Comparison of ENCODE assay signal across 2 cellular contexts in genomic region chr6:30557683-30557981, GRCh38.
TF ChIP-seq lines count a peak whose summit lies in the region.

No MANE protein-coding gene starts in this region.

TF ChIP-seq in A549, 52 proteins besides CTCF, POLR2A, EP300 and RAD21:
- TF ChIP-seq NPAS2 (CRISPR knock-in tag; IDR thresholded peaks at IDR 0.05; ENCODE audit: borderline replicate concordance) (no peak), ZNF302 (CRISPR knock-in tag; IDR thresholded peaks at IDR 0.05) (no peak), NFE2L2 (conservative IDR thresholded peaks at IDR 0.05; ENCODE audit: low read length) (no peak), HMGXB4 (CRISPR knock-in tag; IDR thresholded peaks at IDR 0.05; ENCODE audit: borderline replicate concordance) (no peak), JUN (IDR thresholded peaks at IDR 0.05) (no peak), CHD2 (IDR thresholded peaks at IDR 0.05; ENCODE audit: low read length, partially characterized antibody) (no peak), MAFK (IDR thresholded peaks at IDR 0.05; ENCODE audit: partially characterized antibody) (no peak), EHMT2 (IDR thresholded peaks at IDR 0.05; ENCODE audit: low read depth) (no peak), EHF (CRISPR knock-in tag; IDR thresholded peaks at IDR 0.05) (no peak), TFCP2L1 (CRISPR knock-in tag; IDR thresholded peaks at IDR 0.05) (no peak), HEYL (CRISPR knock-in tag; IDR thresholded peaks at IDR 0.05) (no peak), RNF2 (IDR thresholded peaks at IDR 0.05; ENCODE audit: borderline replicate concordance, low read depth) (no peak), BCL3 (IDR thresholded peaks at IDR 0.05) (no peak), HOXB5 (CRISPR knock-in tag; IDR thresholded peaks at IDR 0.05) (no peak), PHF8 (IDR thresholded peaks at IDR 0.05; ENCODE audit: borderline replicate concordance, low read depth) (no peak), JUNB (IDR thresholded peaks at IDR 0.05) (no peak), CBX2 (IDR thresholded peaks at IDR 0.05; ENCODE audit: borderline replicate concordance, low read depth) (no peak), ZC3H11A (IDR thresholded peaks at IDR 0.05) (no peak)
- TF ChIP-seq, protein P1, sequence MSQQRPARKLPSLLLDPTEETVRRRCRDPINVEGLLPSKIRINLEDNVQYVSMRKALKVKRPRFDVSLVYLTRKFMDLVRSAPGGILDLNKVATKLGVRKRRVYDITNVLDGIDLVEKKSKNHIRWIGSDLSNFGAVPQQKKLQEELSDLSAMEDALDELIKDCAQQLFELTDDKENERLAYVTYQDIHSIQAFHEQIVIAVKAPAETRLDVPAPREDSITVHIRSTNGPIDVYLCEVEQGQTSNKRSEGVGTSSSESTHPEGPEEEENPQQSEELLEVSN (IDR thresholded peaks at IDR 0.05; ENCODE audit: borderline replicate concordance, low read depth), result no peak
- TF ChIP-seq, protein P2, sequence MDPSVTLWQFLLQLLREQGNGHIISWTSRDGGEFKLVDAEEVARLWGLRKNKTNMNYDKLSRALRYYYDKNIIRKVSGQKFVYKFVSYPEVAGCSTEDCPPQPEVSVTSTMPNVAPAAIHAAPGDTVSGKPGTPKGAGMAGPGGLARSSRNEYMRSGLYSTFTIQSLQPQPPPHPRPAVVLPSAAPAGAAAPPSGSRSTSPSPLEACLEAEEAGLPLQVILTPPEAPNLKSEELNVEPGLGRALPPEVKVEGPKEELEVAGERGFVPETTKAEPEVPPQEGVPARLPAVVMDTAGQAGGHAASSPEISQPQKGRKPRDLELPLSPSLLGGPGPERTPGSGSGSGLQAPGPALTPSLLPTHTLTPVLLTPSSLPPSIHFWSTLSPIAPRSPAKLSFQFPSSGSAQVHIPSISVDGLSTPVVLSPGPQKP (IDR thresholded peaks at IDR 0.05; ENCODE audit: low read depth, low read length), result no peak

TF ChIP-seq in GM23338, 12 proteins besides CTCF, POLR2A, EP300 and RAD21:
- TF ChIP-seq EZH2phosphoT487 (IDR thresholded peaks at IDR 0.05; ENCODE audit: unreplicated experiment) (no peak), POLR2AphosphoS5 (IDR thresholded peaks at IDR 0.05; ENCODE audit: low read depth) (no peak), ZNF331 (CRISPR knock-in tag; IDR thresholded peaks at IDR 0.05; ENCODE audit: low read depth) (no peak), ETS1 (IDR thresholded peaks at IDR 0.05) (no peak), NANOG (IDR thresholded peaks at IDR 0.05; ENCODE audit: borderline replicate concordance) (no peak), EZH2 (IDR thresholded peaks at IDR 0.05; ENCODE audit: low read depth, unreplicated experiment) (no peak), STAT1 (IDR thresholded peaks at IDR 0.05; ENCODE audit: unreplicated experiment) (no peak), ZNF114 (CRISPR knock-in tag; IDR thresholded peaks at IDR 0.05) (no peak), JUNB (IDR thresholded peaks at IDR 0.05; ENCODE audit: unreplicated experiment) (no peak), CREB1 (CRISPR knock-in tag; IDR thresholded peaks at IDR 0.05; ENCODE audit: low read depth) (no peak)
- TF ChIP-seq, protein P3, sequence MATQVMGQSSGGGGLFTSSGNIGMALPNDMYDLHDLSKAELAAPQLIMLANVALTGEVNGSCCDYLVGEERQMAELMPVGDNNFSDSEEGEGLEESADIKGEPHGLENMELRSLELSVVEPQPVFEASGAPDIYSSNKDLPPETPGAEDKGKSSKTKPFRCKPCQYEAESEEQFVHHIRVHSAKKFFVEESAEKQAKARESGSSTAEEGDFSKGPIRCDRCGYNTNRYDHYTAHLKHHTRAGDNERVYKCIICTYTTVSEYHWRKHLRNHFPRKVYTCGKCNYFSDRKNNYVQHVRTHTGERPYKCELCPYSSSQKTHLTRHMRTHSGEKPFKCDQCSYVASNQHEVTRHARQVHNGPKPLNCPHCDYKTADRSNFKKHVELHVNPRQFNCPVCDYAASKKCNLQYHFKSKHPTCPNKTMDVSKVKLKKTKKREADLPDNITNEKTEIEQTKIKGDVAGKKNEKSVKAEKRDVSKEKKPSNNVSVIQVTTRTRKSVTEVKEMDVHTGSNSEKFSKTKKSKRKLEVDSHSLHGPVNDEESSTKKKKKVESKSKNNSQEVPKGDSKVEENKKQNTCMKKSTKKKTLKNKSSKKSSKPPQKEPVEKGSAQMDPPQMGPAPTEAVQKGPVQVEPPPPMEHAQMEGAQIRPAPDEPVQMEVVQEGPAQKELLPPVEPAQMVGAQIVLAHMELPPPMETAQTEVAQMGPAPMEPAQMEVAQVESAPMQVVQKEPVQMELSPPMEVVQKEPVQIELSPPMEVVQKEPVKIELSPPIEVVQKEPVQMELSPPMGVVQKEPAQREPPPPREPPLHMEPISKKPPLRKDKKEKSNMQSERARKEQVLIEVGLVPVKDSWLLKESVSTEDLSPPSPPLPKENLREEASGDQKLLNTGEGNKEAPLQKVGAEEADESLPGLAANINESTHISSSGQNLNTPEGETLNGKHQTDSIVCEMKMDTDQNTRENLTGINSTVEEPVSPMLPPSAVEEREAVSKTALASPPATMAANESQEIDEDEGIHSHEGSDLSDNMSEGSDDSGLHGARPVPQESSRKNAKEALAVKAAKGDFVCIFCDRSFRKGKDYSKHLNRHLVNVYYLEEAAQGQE (IDR thresholded peaks at IDR 0.05; ENCODE audit: unreplicated experiment), result no peak
- TF ChIP-seq, protein P4, sequence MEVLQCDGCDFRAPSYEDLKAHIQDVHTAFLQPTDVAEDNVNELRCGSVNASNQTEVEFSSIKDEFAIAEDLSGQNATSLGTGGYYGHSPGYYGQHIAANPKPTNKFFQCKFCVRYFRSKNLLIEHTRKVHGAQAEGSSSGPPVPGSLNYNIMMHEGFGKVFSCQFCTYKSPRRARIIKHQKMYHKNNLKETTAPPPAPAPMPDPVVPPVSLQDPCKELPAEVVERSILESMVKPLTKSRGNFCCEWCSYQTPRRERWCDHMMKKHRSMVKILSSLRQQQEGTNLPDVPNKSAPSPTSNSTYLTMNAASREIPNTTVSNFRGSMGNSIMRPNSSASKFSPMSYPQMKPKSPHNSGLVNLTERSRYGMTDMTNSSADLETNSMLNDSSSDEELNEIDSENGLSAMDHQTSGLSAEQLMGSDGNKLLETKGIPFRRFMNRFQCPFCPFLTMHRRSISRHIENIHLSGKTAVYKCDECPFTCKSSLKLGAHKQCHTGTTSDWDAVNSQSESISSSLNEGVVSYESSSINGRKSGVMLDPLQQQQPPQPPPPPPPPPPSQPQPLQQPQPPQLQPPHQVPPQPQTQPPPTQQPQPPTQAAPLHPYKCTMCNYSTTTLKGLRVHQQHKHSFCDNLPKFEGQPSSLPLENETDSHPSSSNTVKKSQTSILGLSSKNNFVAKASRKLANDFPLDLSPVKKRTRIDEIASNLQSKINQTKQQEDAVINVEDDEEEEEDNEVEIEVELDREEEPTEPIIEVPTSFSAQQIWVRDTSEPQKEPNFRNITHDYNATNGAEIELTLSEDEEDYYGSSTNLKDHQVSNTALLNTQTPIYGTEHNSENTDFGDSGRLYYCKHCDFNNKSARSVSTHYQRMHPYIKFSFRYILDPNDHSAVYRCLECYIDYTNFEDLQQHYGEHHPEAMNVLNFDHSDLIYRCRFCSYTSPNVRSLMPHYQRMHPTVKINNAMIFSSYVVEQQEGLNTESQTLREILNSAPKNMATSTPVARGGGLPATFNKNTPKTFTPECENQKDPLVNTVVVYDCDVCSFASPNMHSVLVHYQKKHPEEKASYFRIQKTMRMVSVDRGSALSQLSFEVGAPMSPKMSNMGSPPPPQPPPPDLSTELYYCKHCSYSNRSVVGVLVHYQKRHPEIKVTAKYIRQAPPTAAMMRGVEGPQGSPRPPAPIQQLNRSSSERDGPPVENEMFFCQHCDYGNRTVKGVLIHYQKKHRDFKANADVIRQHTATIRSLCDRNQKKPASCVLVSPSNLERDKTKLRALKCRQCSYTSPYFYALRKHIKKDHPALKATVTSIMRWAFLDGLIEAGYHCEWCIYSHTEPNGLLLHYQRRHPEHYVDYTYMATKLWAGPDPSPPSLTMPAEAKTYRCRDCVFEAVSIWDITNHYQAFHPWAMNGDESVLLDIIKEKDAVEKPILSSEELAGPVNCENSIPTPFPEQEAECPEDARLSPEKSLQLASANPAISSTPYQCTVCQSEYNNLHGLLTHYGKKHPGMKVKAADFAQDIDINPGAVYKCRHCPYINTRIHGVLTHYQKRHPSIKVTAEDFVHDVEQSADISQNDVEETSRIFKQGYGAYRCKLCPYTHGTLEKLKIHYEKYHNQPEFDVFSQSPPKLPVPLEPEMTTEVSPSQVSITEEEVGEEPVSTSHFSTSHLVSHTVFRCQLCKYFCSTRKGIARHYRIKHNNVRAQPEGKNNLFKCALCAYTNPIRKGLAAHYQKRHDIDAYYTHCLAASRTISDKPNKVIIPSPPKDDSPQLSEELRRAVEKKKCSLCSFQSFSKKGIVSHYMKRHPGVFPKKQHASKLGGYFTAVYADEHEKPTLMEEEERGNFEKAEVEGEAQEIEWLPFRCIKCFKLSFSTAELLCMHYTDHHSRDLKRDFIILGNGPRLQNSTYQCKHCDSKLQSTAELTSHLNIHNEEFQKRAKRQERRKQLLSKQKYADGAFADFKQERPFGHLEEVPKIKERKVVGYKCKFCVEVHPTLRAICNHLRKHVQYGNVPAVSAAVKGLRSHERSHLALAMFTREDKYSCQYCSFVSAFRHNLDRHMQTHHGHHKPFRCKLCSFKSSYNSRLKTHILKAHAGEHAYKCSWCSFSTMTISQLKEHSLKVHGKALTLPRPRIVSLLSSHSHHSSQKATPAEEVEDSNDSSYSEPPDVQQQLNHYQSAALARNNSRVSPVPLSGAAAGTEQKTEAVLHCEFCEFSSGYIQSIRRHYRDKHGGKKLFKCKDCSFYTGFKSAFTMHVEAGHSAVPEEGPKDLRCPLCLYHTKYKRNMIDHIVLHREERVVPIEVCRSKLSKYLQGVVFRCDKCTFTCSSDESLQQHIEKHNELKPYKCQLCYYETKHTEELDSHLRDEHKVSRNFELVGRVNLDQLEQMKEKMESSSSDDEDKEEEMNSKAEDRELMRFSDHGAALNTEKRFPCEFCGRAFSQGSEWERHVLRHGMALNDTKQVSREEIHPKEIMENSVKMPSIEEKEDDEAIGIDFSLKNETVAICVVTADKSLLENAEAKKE (CRISPR knock-in tag; IDR thresholded peaks at IDR 0.05), result no peak
TF ChIP-seq in GM23338: peak in this region for 0.
